16 cellular contexts compared by ENCODE assay signal in the genomic region with DNA sequence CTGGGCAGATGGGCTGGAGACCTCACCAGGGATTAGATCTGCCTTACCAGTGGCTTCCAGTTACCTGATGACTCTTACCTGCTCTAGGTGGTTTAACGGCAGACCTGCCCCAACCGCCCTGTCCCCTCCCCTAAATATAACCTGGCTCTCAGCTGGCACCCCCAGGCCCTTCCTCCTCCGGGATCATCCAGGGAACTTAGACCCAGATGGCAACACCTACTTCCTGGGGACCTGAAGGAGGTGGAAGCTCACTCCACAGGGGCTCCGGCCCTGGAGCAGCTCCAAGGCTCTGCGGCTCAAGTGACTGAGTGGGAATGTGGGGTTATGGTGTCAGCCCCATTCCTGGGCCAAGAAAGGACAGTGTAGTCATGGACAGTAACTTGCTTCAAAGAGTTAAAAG.
A peak's percentile ranks its signal among the peaks of the same experiment; 100 is the strongest.
DNase-seq lines count a peak whose midpoint lies in the region; ATAC-seq and TF ChIP-seq lines count a peak whose summit lies in the region.
"Had no signal": no experiment of that assay in that cellular context is flagged by ENCODE, and none has a peak within 500 bp of the region (broad histone marks: within the 10 kb centered on the region; RNA-seq: fewer than 3 reads in every experiment).

No MANE protein-coding gene starts in this region.

- no peaks in the 10 kb centered on the region for H3K36me3 Mint-ChIP-seq in natural killer cell treated with Interleukin-12 subunit alpha and Interleukin-12 subunit beta and Interleukin-15 and Interleukin-18, amount 100 ng/mL, for 72 hours
- no peaks in the 10 kb centered on the region for H3K36me3 Mint-ChIP-seq in natural killer cell
- no peaks in the 10 kb centered on the region for H3K36me3 Mint-ChIP-seq in chondrocyte (ENCODE audit: low read depth)

- no peak overlapping the region for H3K23ac ChIP-seq in neuronal stem cell (ENCODE audit: low read depth, low read length, poor library complexity)

- no peak overlapping the region for H3K27ac ChIP-seq in neuronal stem cell (replicated peaks; ENCODE audit: low read length)
- H3K27ac ChIP-seq: A549, C4-2B had no signal

- no peak overlapping the region for H2BK5ac ChIP-seq in neuronal stem cell (ENCODE audit: low read length)

- H4K91ac ChIP-seq in neuronal stem cell (ENCODE audit: low read depth, low read length, poor library complexity) = no peak overlapping the region

- H3K14ac ChIP-seq in neuronal stem cell (ENCODE audit: low read length) = no peak overlapping the region

- no peaks in the 10 kb centered on the region for H3K79me1 ChIP-seq in neuronal stem cell (ENCODE audit: low read depth, low read length)

- peaks cover 0 to 47% (median 2%) of the 10 kb centered on the region in 3 experiments for H3K27me3 ChIP-seq in neuronal stem cell (ENCODE audit: control insufficient read depth in 3 of 3, insufficient read depth in 3 of 3, low read depth in 1 of 3, low read length in 3 of 3)

- H2BK120ac ChIP-seq in neuronal stem cell (ENCODE audit: low read depth, low read length) = no peak overlapping the region

- H2AFZ ChIP-seq in neuronal stem cell (ENCODE audit: low read length) = no peak overlapping the region

- H3K4me3 Mint-ChIP-seq in natural killer cell treated with Interleukin-12 subunit alpha and Interleukin-12 subunit beta and Interleukin-15 and Interleukin-18, amount 100 ng/mL, for 72 hours = no peak overlapping the region
- H3K4me3 Mint-ChIP-seq in natural killer cell (no peak overlapping the region), chondrocyte (ENCODE audit: unreplicated experiment) (no peak overlapping the region)

- H3K4me3 ChIP-seq in neuronal stem cell (ENCODE audit: low read length in 2 of 2) = no peak overlapping the region
- H3K4me3 ChIP-seq: A549 had no signal

- no peak overlapping the region for H2BK12ac ChIP-seq in neuronal stem cell (ENCODE audit: low read length)

- H3K4ac ChIP-seq in neuronal stem cell (ENCODE audit: low read length) = no peak overlapping the region

- no peaks in the 10 kb centered on the region for H3K36me3 ChIP-seq in neuronal stem cell (replicated peaks in 1 of 2; ENCODE audit: control insufficient read depth in 2 of 2, insufficient read depth in 2 of 2, low read length in 2 of 2)

- no peak for ATAC-seq in natural killer cell treated with Interleukin-12 subunit alpha and Interleukin-12 subunit beta and Interleukin-15 and Interleukin-18, amount 100 ng/mL, for 72 hours
- ATAC-seq in natural killer cell (no peak), esophagus mucosa (no peak)
- ATAC-seq: A549, Panc1 had no signal

- TF ChIP-seq CTCF in natural killer cell (IDR thresholded peaks at IDR 0.05) (no peak), chondrocyte (IDR thresholded peaks at IDR 0.05) (no peak)

- no peaks in the 10 kb centered on the region for H3K9me3 ChIP-seq in neuronal stem cell (replicated peaks in 1 of 2; ENCODE audit: control insufficient read depth in 2 of 2, insufficient read depth in 1 of 2, low read depth in 1 of 2, low read length in 2 of 2)
- H3K9me3 ChIP-seq: A549 had no signal

- H3K27ac Mint-ChIP-seq in natural killer cell treated with Interleukin-12 subunit alpha and Interleukin-12 subunit beta and Interleukin-15 and Interleukin-18, amount 100 ng/mL, for 72 hours = no peak overlapping the region
- H3K27ac Mint-ChIP-seq in natural killer cell (no peak overlapping the region), chondrocyte (ENCODE audit: unreplicated experiment) (no peak overlapping the region)

- no peaks in the 10 kb centered on the region for H3K9me3 Mint-ChIP-seq in natural killer cell treated with Interleukin-12 subunit alpha and Interleukin-12 subunit beta and Interleukin-15 and Interleukin-18, amount 100 ng/mL, for 72 hours
- no peaks in the 10 kb centered on the region for H3K9me3 Mint-ChIP-seq in natural killer cell
- H3K9me3 Mint-ChIP-seq in chondrocyte (ENCODE audit: low read depth) = no peaks in the 10 kb centered on the region

- no peak overlapping the region for H3K9ac ChIP-seq in neuronal stem cell (ENCODE audit: low read depth, low read length, poor library complexity)

- H3K18ac ChIP-seq in neuronal stem cell (ENCODE audit: low read length) = no peak overlapping the region

- H3K4me1 ChIP-seq in neuronal stem cell (ENCODE audit: control insufficient read depth in 2 of 2, insufficient read depth in 1 of 2, low read depth in 1 of 2, low read length in 2 of 2) = peaks cover 0 to 21% of the 10 kb centered on the region in 2 donors
- H3K4me1 ChIP-seq: A549 had no signal

- no peaks in the 10 kb centered on the region for H3K4me1 Mint-ChIP-seq in natural killer cell treated with Interleukin-12 subunit alpha and Interleukin-12 subunit beta and Interleukin-15 and Interleukin-18, amount 100 ng/mL, for 72 hours (ENCODE audit: low read depth in 2 of 2)
- H3K4me1 Mint-ChIP-seq in natural killer cell = peaks cover 0 to 3% of the 10 kb centered on the region in 2 donors
- H3K4me1 Mint-ChIP-seq in chondrocyte (ENCODE audit: low read depth) = no peaks in the 10 kb centered on the region

- no peak overlapping the region for H3K4me2 ChIP-seq in neuronal stem cell (ENCODE audit: insufficient read depth, low read length, poor library complexity, severe bottlenecking)
- H3K4me2 ChIP-seq: A549 had no signal

- intact Hi-C loops in natural killer cell (cut with micrococcal nuclease) = no loop called here

- no peak overlapping the region for H4K8ac ChIP-seq in neuronal stem cell (ENCODE audit: low read depth, low read length)

- H2BK15ac ChIP-seq in neuronal stem cell (ENCODE audit: low read length) = no peak overlapping the region

- H2AK5ac ChIP-seq in neuronal stem cell (ENCODE audit: low read depth, low read length) = peak overlapping the region; percentile 2

- DNase-seq in natural killer cell treated with Interleukin-12 subunit alpha and Interleukin-12 subunit beta and Interleukin-15 and Interleukin-18, amount 100 ng/mL, for 72 hours (ENCODE audit: low spot score) = peak; percentile 45
- DNase-seq in natural killer cell (no peak), chondrocyte (ENCODE audit: low spot score) (peak; percentile 61), neuronal stem cell (ENCODE audit: low spot score) (no peak), putamen (ENCODE audit: low spot score) (no peak), cortex of kidney (lab: John Stamatoyannopoulos, UW) (no peak)
- DNase-seq: EL, NCI-H1048, NCI-H1436 treated with DMSO at 0.1 percent for 48 hours, NCI-H2081, NCI-H510A treated with DMSO at 0.1 percent for 48 hours, SHP77 had no signal

- H3K27me3 Mint-ChIP-seq in natural killer cell treated with Interleukin-12 subunit alpha and Interleukin-12 subunit beta and Interleukin-15 and Interleukin-18, amount 100 ng/mL, for 72 hours = peaks cover 8 to 13% of the 10 kb centered on the region in 2 donors
- peaks cover 0 to 5% of the 10 kb centered on the region in 2 donors for H3K27me3 Mint-ChIP-seq in natural killer cell (ENCODE audit: low read depth in 2 of 2)
- H3K27me3 Mint-ChIP-seq in chondrocyte (ENCODE audit: low read depth) = peaks cover 47% of the 10 kb centered on the region

- WGBS in neuronal stem cell (ENCODE audit: extremely low coverage in 2 of 2, insufficient read length in 2 of 2, insufficient replicate concordance in 1 of 2), 2 donors = no CpG with 5 or more reads among the region's 5 CpGs

Comparison
In these comparisons a context has a peak if more than half of its experiments do, and no peak if none do; other contexts are left out.
1. DNase-seq: peak in natural killer cell treated with Interleukin-12 subunit alpha and Interleukin-12 subunit beta and Interleukin-15 and Interleukin-18, amount 100 ng/mL, for 72 hours (single experiment) and chondrocyte (single experiment); none in natural killer cell (single experiment), neuronal stem cell (single experiment), putamen (single experiment) and cortex of kidney (single experiment).